1 cellular context compared by ENCODE assay signal in genomic region chr7:80771523-80771922, GRCh38.
TF ChIP-seq lines count a peak whose summit lies in the region.

No MANE protein-coding gene starts in this region.

TF ChIP-seq in SK-N-SH, 30 proteins besides CTCF, POLR2A, EP300 and RAD21 (continued from another document):
- no peak for TF ChIP-seq USF1 (IDR thresholded peaks at IDR 0.05; ENCODE audit: borderline replicate concordance, low read depth)
- no peak for TF ChIP-seq FOSL2 (IDR thresholded peaks at IDR 0.05; ENCODE audit: borderline replicate concordance, low read depth)
- TF ChIP-seq GATA2 (CRISPR knock-in tag; IDR thresholded peaks at IDR 0.05) = no peak; the same call in 1 of the 2 replicates
- no peak for TF ChIP-seq PBX3 (IDR thresholded peaks at IDR 0.05)
- no peak for TF ChIP-seq SMC3 (IDR thresholded peaks at IDR 0.05; ENCODE audit: low read depth, low read length)
- TF ChIP-seq CHD2 (IDR thresholded peaks at IDR 0.05; ENCODE audit: low read length, partially characterized antibody) = no peak
- no peak for TF ChIP-seq ZBTB33 (IDR thresholded peaks at IDR 0.05; ENCODE audit: borderline replicate concordance, low read depth)
- no peak for TF ChIP-seq TCF12 (IDR thresholded peaks at IDR 0.05)
